9 cellular contexts compared by ENCODE assay signal in the genomic region with DNA sequence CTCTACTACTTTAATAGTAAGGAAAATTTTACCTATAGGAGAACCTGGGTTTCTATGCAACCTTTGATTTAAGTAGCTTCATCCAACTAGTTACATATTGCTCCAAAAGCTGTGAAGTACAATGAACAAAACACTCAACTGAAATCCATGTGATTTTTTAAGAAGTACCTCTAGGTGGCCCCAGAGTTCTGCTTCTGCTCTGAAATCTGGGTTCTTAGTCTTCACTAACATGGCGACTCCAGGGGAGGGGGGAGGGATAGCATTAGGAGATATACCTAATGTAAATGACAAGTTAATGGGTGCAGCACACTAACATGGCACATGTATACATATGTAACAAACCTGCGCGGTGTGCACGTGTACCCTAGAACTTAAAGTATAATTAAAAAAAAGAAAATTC.
DNase-seq lines count a peak whose midpoint lies in the region; ATAC-seq, FAIRE-seq and TF ChIP-seq lines count a peak whose summit lies in the region.
"Had no signal": no experiment of that assay in that cellular context is flagged by ENCODE, and none has a peak within 500 bp of the region (broad histone marks: within the 10 kb centered on the region; RNA-seq: fewer than 3 reads in every experiment).

No MANE protein-coding gene starts in this region.

- TF ChIP-seq RAD21 in SK-N-SH (IDR thresholded peaks at IDR 0.05; ENCODE audit: low read length) = peak; percentile 67

- H3K27me3 ChIP-seq in DND-41 (ENCODE audit: insufficient read depth, low read length, poor library complexity) (no peaks in the 10 kb centered on the region), SK-N-SH (ENCODE audit: insufficient read depth) (no peaks in the 10 kb centered on the region)

- H3K9ac ChIP-seq in DND-41 (ENCODE audit: low read depth, low read length) (no peak overlapping the region), SK-N-SH (no peak overlapping the region)

- POLR2A ChIA-PET in SK-N-SH (lab: Yijun Ruan, JAX) = no interaction called here

- H3K4me3 ChIP-seq in DND-41 (ENCODE audit: low read depth in 1 of 2, low read length in 2 of 2) (no peak overlapping the region), SK-N-SH (ENCODE audit: low read depth in 2 of 2, low read length in 1 of 2) (no peak overlapping the region)

- H4K20me1 ChIP-seq in DND-41 (ENCODE audit: insufficient read depth, low read length) = no peaks in the 10 kb centered on the region
- H4K20me1 ChIP-seq in SK-N-SH (ENCODE audit: insufficient read depth) = no peaks in the 10 kb centered on the region

- CTCF ChIA-PET in SK-N-SH (lab: Yijun Ruan, JAX) = interaction anchor here (0.7 to 1.1 kb wide), 7 partner anchors 10 to 525 kb away, joined by 3 to 5 read pairs (median 3); no protein-coding TSS in a partner anchor

- FAIRE-seq in islet of Langerhans (lab: Jason Lieb, UNC) = peak; percentile 65
- FAIRE-seq: TTC549 had no signal

- no peaks in the 10 kb centered on the region for H3F3A ChIP-seq in SK-N-SH (replicated peaks; ENCODE audit: insufficient read depth)

- H3K9me3 ChIP-seq in DND-41 (ENCODE audit: insufficient read depth, low read length, severe bottlenecking) (no peaks in the 10 kb centered on the region), SK-N-SH (no peaks in the 10 kb centered on the region)

- H3K36me3 ChIP-seq in DND-41 (ENCODE audit: insufficient read depth, low read length) (no peaks in the 10 kb centered on the region), SK-N-SH (replicated peaks in 1 of 2; ENCODE audit: control insufficient read depth in 1 of 2, insufficient read depth in 2 of 2, low read length in 1 of 2) (no peaks in the 10 kb centered on the region)

- no peak for TF ChIP-seq EP300 in SK-N-SH (IDR thresholded peaks at IDR 0.05; ENCODE audit: borderline replicate concordance in 1 of 2, low read depth in 1 of 2, low read length in 1 of 2)

- H3K27ac ChIP-seq in DND-41 (ENCODE audit: low read length) = no peak overlapping the region
- H3K27ac ChIP-seq in SK-N-SH (ENCODE audit: low read depth in 2 of 2, low read length in 1 of 2) = no peak overlapping the region

- H3K9me2 ChIP-seq in SK-N-SH = no peaks in the 10 kb centered on the region

- TF ChIP-seq CTCF in DND-41 (IDR thresholded peaks at IDR 0.05; ENCODE audit: borderline replicate concordance, extremely low read depth, low read length, poor library complexity, severe bottlenecking) (peak; percentile 6), SK-N-SH (IDR thresholded peaks at IDR 0.05) (peak; percentile 65)

- DNase-seq in DND-41 (no peak), HT1080 (ENCODE audit: low read depth) (peak; percentile 51), SK-N-SH (peak; percentile 37), DMS79 treated with DMSO at 0.1 percent for 48 hours (lab: John Stamatoyannopoulos, UW) (no peak)

- 42% methylated on average over 4 of the region's 4 CpGs for WGBS in SK-N-SH (ENCODE audit: low lambda C conversion rate)

- H3K4me1 ChIP-seq in DND-41 (ENCODE audit: insufficient read depth, low read length) (no peaks in the 10 kb centered on the region), SK-N-SH (ENCODE audit: control insufficient read depth in 1 of 2, insufficient read depth in 2 of 2, low read depth in 1 of 2, low read length in 1 of 2) (no peaks in the 10 kb centered on the region)

- no peak overlapping the region for H2AFZ ChIP-seq in DND-41 (ENCODE audit: low read depth, low read length)
- no peak overlapping the region for H2AFZ ChIP-seq in SK-N-SH (ENCODE audit: low read depth)

- H3K4me2 ChIP-seq in DND-41 (ENCODE audit: insufficient read depth, low read length) (no peak overlapping the region), SK-N-SH (no peak overlapping the region)

- H3K79me2 ChIP-seq in DND-41 (ENCODE audit: insufficient read depth, low read length) (no peaks in the 10 kb centered on the region), SK-N-SH (ENCODE audit: insufficient read depth) (no peaks in the 10 kb centered on the region)

- ATAC-seq in DND-41 (ENCODE audit: insufficient read depth, low read depth) (no peak), GM19438 (IDR thresholded peaks at IDR 0.05; ENCODE audit: low read depth, unreplicated experiment) (peak; percentile 75), GM21528 (IDR thresholded peaks at IDR 0.05; ENCODE audit: low FRiP score, unreplicated experiment) (no peak), HG02678 (IDR thresholded peaks at IDR 0.05; ENCODE audit: unreplicated experiment) (no peak)

TF ChIP-seq in SK-N-SH, 30 proteins besides CTCF, POLR2A, EP300 and RAD21:
- peak; percentile 72; the same call in 1 of the 2 replicates for TF ChIP-seq YY1 (IDR thresholded peaks at IDR 0.05; ENCODE audit: low read depth)
- TF ChIP-seq SMC3 (IDR thresholded peaks at IDR 0.05; ENCODE audit: low read depth, low read length) = peak; percentile 39
- peak; percentile 52; the same call in 1 of the 2 replicates for TF ChIP-seq MAX (IDR thresholded peaks at IDR 0.05; ENCODE audit: low read depth)
- no peak for TF ChIP-seq POLR2AphosphoS5 (IDR thresholded peaks at IDR 0.05; ENCODE audit: low read depth, low read length)

Comparison
In these comparisons a context has a peak if more than half of its experiments do, and no peak if none do; other contexts are left out.
1. DNase-seq: peak in HT1080 (single experiment) and SK-N-SH (single experiment); none in DND-41 (single experiment) and DMS79 treated with DMSO at 0.1 percent for 48 hours (single experiment).